Comparison of ENCODE assay signal across 1 cellular context in the genomic region with DNA sequence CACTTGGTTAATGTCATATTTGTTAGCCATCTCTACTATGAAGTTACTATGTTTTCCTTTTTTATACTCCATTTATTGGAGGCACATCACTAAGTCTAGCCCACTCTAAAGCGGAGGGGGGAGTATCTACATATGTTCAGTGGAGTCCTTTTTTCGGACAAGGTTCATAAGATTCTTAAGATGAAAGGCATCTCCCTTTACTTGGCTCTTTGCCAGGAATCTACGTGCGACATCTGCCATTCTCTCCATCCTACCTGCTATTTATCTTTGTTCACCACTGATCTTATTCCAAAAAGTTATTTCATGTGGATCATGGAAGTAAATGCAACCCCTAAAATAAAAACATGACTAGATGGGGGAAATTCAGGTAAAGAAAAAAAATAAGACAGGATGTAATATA.
TF ChIP-seq lines count a peak whose summit lies in the region.

No MANE protein-coding gene starts in this region.

TF ChIP-seq in H1, 55 proteins besides CTCF, POLR2A, EP300 and RAD21:
- TF ChIP-seq CBX8 (IDR thresholded peaks at IDR 0.05; ENCODE audit: borderline replicate concordance, low read depth, low read length): no peak
- TF ChIP-seq TCF12 (IDR thresholded peaks at IDR 0.05; ENCODE audit: low read depth, low read length): no peak
- no peak for TF ChIP-seq EGR1 (IDR thresholded peaks at IDR 0.05; ENCODE audit: borderline replicate concordance, low read depth, low read length)
- no peak for TF ChIP-seq TEAD4 (IDR thresholded peaks at IDR 0.05; ENCODE audit: low read depth, low read length)
- TF ChIP-seq BCL11A (IDR thresholded peaks at IDR 0.05; ENCODE audit: low read depth in 2 of 2, low read length in 2 of 2): no peak
- TF ChIP-seq EZH2 (IDR thresholded peaks at IDR 0.05; ENCODE audit: low read depth, low read length, severe bottlenecking): no peak
- TF ChIP-seq HDAC2 (IDR thresholded peaks at IDR 0.05; ENCODE audit: borderline replicate concordance in 1 of 2, low read depth in 2 of 2, low read length in 2 of 2): no peak
- TF ChIP-seq RNF2 (IDR thresholded peaks at IDR 0.05; ENCODE audit: borderline replicate concordance, low read depth, low read length, missing control alignments, poor library complexity, severe bottlenecking): no peak
- TF ChIP-seq CEBPB (IDR thresholded peaks at IDR 0.05; ENCODE audit: low read depth, low read length): no peak
- TF ChIP-seq TAF1 (IDR thresholded peaks at IDR 0.05; ENCODE audit: low read depth, low read length): no peak
- no peak for TF ChIP-seq KDM5A (IDR thresholded peaks at IDR 0.05; ENCODE audit: low read length)
- TF ChIP-seq, protein P1, sequence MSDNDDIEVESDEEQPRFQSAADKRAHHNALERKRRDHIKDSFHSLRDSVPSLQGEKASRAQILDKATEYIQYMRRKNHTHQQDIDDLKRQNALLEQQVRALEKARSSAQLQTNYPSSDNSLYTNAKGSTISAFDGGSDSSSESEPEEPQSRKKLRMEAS (IDR thresholded peaks at IDR 0.05): no peak
TF ChIP-seq in H1: peak in this region for 0.
